9 cellular contexts compared by ENCODE assay signal in genomic region chrX:133495464-133496391, GRCh38.
DNase-seq lines count a peak whose midpoint lies in the region; ATAC-seq and TF ChIP-seq lines count a peak whose summit lies in the region.
"Had no signal": no experiment of that assay in that cellular context is flagged by ENCODE, and none has a peak within 500 bp of the region (broad histone marks: within the 10 kb centered on the region; RNA-seq: fewer than 3 reads in every experiment).

No MANE protein-coding gene starts in this region.

- H4K20me1 ChIP-seq in fibroblast of lung (ENCODE audit: control insufficient read depth, extremely low read depth, insufficient read depth, low read length): no peaks in the 10 kb centered on the region

- peak; percentile 82 for DNase-seq in adipocyte (ENCODE audit: low read depth)
- peak; percentile 60 to 82 for DNase-seq in fibroblast of lung (ENCODE audit: low read depth in 2 of 2)
- peak; percentile 40 to 70 for DNase-seq in tibial nerve (ENCODE audit: low spot score in 2 of 2)
- no peak for DNase-seq in cerebellar nuclear complex (lab: John Stamatoyannopoulos, UW)
- DNase-seq: activated CD4-positive, alpha-beta memory T cell treated with anti-CD3 and anti-CD28 coated beads for 36 hours; naive thymus-derived CD4-positive, alpha-beta T cell had no signal

- H3K79me2 ChIP-seq in fibroblast of lung (ENCODE audit: control insufficient read depth, insufficient read depth, low read length): no peaks in the 10 kb centered on the region

- WGBS in tibial nerve, 2 donors: 42 to 59% methylated on average over 16 of the region's 16 CpGs

- H3K36me3 ChIP-seq in adipocyte (ENCODE audit: control insufficient read depth, insufficient read depth, low read length, severe bottlenecking) (no peaks in the 10 kb centered on the region), fibroblast of lung (ENCODE audit: control insufficient read depth, insufficient read depth, low read length) (no peaks in the 10 kb centered on the region), mucosa of rectum (ENCODE audit: control insufficient read depth in 2 of 2, insufficient read depth in 2 of 2, low read length in 2 of 2) (no peaks in the 10 kb centered on the region), tibial nerve (no peaks in the 10 kb centered on the region)

- H2AFZ ChIP-seq in fibroblast of lung (ENCODE audit: low read length): no peak overlapping the region

- H3K9ac ChIP-seq in adipocyte (ENCODE audit: low read length) (peak overlapping the region; percentile 68), fibroblast of lung (ENCODE audit: insufficient read depth, low read length) (no peak overlapping the region), mucosa of rectum (ENCODE audit: low read depth in 1 of 2, low read length in 2 of 2) (peak overlapping the region in 1 of 2 donors; percentile 13)

- H3K27me3 ChIP-seq in adipocyte (replicated peaks; ENCODE audit: control insufficient read depth, insufficient read depth, low read length) (peaks cover 4% of the 10 kb centered on the region), fibroblast of lung (ENCODE audit: control insufficient read depth, insufficient read depth, low read length) (no peaks in the 10 kb centered on the region), mucosa of rectum (ENCODE audit: control insufficient read depth in 2 of 2, insufficient read depth in 2 of 2, low read length in 2 of 2) (peaks cover 0 to 2% of the 10 kb centered on the region in 2 donors), tibial nerve (no peaks in the 10 kb centered on the region)

- H3K27ac ChIP-seq in fibroblast of lung (ENCODE audit: insufficient read depth, low read length) (no peak overlapping the region), mucosa of rectum (ENCODE audit: low read depth in 2 of 2, low read length in 2 of 2) (peak overlapping the region; percentile 3 to 28), tibial nerve (peak overlapping the region in 2 of 4 donors; percentile 54 to 60)

- TF ChIP-seq CTCF in fibroblast of lung (conservative IDR thresholded peaks at IDR 0.05 in 1 of 2, IDR thresholded peaks at IDR 0.05 in 1 of 2; ENCODE audit: low read depth in 1 of 2, low read length in 2 of 2) (no peak), tibial nerve (IDR thresholded peaks at IDR 0.05) (no peak)

- H3K4me1 ChIP-seq in adipocyte (ENCODE audit: control insufficient read depth, insufficient read depth, low read length) (peaks cover 19% of the 10 kb centered on the region), fibroblast of lung (ENCODE audit: control insufficient read depth, extremely low read depth, insufficient read depth, low read length) (no peaks in the 10 kb centered on the region), mucosa of rectum (ENCODE audit: control insufficient read depth in 2 of 2, insufficient read depth in 2 of 2, low read length in 2 of 2) (no peaks in the 10 kb centered on the region), tibial nerve (peaks cover 0 to 6% (median 0%) of the 10 kb centered on the region in 4 donors)

- peak in 1 of 2 donors; percentile 41 for TF ChIP-seq EP300 in tibial nerve (IDR thresholded peaks at IDR 0.05)

- H3K4me2 ChIP-seq in fibroblast of lung (ENCODE audit: extremely low read depth, insufficient read depth, low read length): peak overlapping the region; percentile 25

- no peak for ATAC-seq in activated CD4-positive, CD25-positive, alpha-beta regulatory T cell treated with anti-CD3 and anti-CD28 coated beads, Interleukin-2, amount 50 U/mL, for 24 hours
- ATAC-seq in GM18502 (IDR thresholded peaks at IDR 0.05; ENCODE audit: poor library complexity, unreplicated experiment): no peak
- ATAC-seq: naive thymus-derived CD4-positive, alpha-beta T cell had no signal

- no peaks in the 10 kb centered on the region for H3K9me3 ChIP-seq in adipocyte (ENCODE audit: control insufficient read depth, low read length)
- no peaks in the 10 kb centered on the region for H3K9me3 ChIP-seq in fibroblast of lung (ENCODE audit: control insufficient read depth, insufficient read depth, low read depth, low read length)
- no peaks in the 10 kb centered on the region for H3K9me3 ChIP-seq in mucosa of rectum (ENCODE audit: control insufficient read depth in 2 of 2, low read length in 2 of 2)
- no peaks in the 10 kb centered on the region for H3K9me3 ChIP-seq in tibial nerve

- H3K4me3 ChIP-seq in adipocyte (ENCODE audit: low read length): peak overlapping the region; percentile 59
- H3K4me3 ChIP-seq in fibroblast of lung (replicated peaks in 1 of 4; ENCODE audit: control extremely low read depth in 1 of 4, insufficient read depth in 1 of 4, low read depth in 3 of 4, low read length in 4 of 4): no peak overlapping the region
- no peak overlapping the region for H3K4me3 ChIP-seq in mucosa of rectum (ENCODE audit: low read length in 2 of 2)
- H3K4me3 ChIP-seq in tibial nerve: no peak overlapping the region

- TF ChIP-seq POLR2A in tibial nerve (IDR thresholded peaks at IDR 0.05): no peak

Comparison
In these comparisons a context has a peak if more than half of its experiments do, and no peak if none do; other contexts are left out.
1. DNase-seq: peak in adipocyte (single experiment), fibroblast of lung (2 of 2) and tibial nerve (2 of 2); none in cerebellar nuclear complex (0 of 2).